ENCODE assay signal across 35 cellular contexts in the genomic region with DNA sequence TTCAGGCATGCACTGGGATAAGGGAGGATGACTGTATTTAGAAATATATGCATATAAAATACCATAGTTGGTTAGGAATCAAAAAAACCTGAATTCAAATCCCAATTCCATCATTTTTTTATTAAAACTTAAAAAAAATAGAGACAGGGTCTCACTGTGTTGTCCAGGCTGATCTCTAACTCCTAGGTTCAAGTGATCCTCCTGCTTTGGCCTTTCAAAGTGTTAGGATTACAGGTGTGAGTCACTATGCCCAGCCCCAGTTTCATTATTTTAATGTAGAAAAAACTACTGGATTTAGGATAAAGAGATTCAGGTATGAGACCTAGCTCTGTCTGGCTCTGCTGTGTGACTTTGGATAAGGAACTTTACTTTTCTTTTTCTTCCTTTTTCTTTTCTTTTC.
"Had no signal": no experiment of that assay in that cellular context is flagged by ENCODE, and none has a peak within 500 bp of the region (broad histone marks: within the 10 kb centered on the region; RNA-seq: fewer than 3 reads in every experiment).

No MANE protein-coding gene starts in this region.

- H3K27me3 ChIP-seq: MG63 had no signal

- H3K4me3 ChIP-seq: MG63 had no signal

- H3K9me3 ChIP-seq: MG63 had no signal

- DNase-seq: Karpas-422, Kasumi-1, MG63, MM.1S, MV-4-11, NCI-H1048, NCI-H1092, NCI-H1092 treated with DMSO at 0.1 percent for 48 hours, NCI-H1105, NCI-H1105 treated with DMSO at 0.1 percent for 48 hours, NCI-H1417, NCI-H1417 treated with DMSO at 0.1 percent for 48 hours, NCI-H1436, NCI-H1436 treated with DMSO at 0.1 percent for 48 hours, NCI-H146, NCI-H1694, NCI-H1694 treated with DMSO at 0.1 percent for 48 hours, NCI-H187 treated with DMSO at 0.1 percent for 48 hours, NCI-H1930, NCI-H2029, NCI-H2029 treated with DMSO at 0.1 percent for 48 hours, NCI-H2081, NCI-H2081 treated with DMSO at 0.1 percent for 48 hours, NCI-H2107, NCI-H2171, NCI-H2171 treated with DMSO at 0.1 percent for 48 hours, NCI-H2227 treated with DMSO at 0.1 percent for 48 hours, NCI-H226, NCI-H345, NCI-H446, NCI-H446 treated with DMSO at 0.1 percent for 48 hours, NCI-H510A, NCI-H510A treated with DMSO at 0.1 percent for 48 hours, NCI-H524, NCI-H524 treated with DMSO at 0.1 percent for 48 hours had no signal
